8 cellular contexts compared by ENCODE assay signal in genomic region chr15:66496951-66497501, GRCh38. TPM values are rescaled to one million over a fixed set of nuclear protein-coding genes. Genes with fewer than 3 reads are reported as not detected.
DNase-seq lines count a peak whose midpoint lies in the region; ATAC-seq and TF ChIP-seq lines count a peak whose summit lies in the region.

No MANE protein-coding gene starts in this region.

- H4K20me1 ChIP-seq in DND-41 (ENCODE audit: insufficient read depth, low read length): peaks cover 6% of the 10 kb centered on the region; the same call in 1 of the 2 replicates
- H4K20me1 ChIP-seq in OCI-LY7 (ENCODE audit: insufficient read depth, low read length): peaks cover 18% of the 10 kb centered on the region; the same call in 1 of the 2 replicates

- peak overlapping the region; percentile 96 for H3K4me2 ChIP-seq in DND-41 (ENCODE audit: insufficient read depth, low read length)
- H3K4me2 ChIP-seq in OCI-LY7 (ENCODE audit: low read length): peak overlapping the region; percentile 82

- BruUV-seq in OCI-LY7 (replicated peaks; lab: Mats Ljungman, UMichigan): no TSS peak

- H3K4me1 ChIP-seq in DND-41 (ENCODE audit: insufficient read depth, low read length) (peaks cover 25% of the 10 kb centered on the region), OCI-LY7 (ENCODE audit: insufficient read depth, low read length, poor library complexity, severe bottlenecking) (peaks cover 48% of the 10 kb centered on the region), ectodermal cell (ENCODE audit: control insufficient read depth, insufficient read depth, low read length) (peaks cover 4% of the 10 kb centered on the region)

- H3K9ac ChIP-seq in DND-41 (ENCODE audit: low read depth, low read length): peak overlapping the region; percentile 71

- peaks cover 67% of the 10 kb centered on the region for H3K36me3 Mint-ChIP-seq in nephron (ENCODE audit: low read depth)

- H3K9me3 ChIP-seq in DND-41 (ENCODE audit: insufficient read depth, low read length, severe bottlenecking) (no peaks in the 10 kb centered on the region), OCI-LY7 (ENCODE audit: low read length) (no peaks in the 10 kb centered on the region), ectodermal cell (ENCODE audit: control insufficient read depth, low read length) (no peaks in the 10 kb centered on the region)

- peak; percentile 46 for ATAC-seq in DND-41 (ENCODE audit: insufficient read depth, low read depth)
- peak; percentile 10 for ATAC-seq in GM21786 (IDR thresholded peaks at IDR 0.05; ENCODE audit: unreplicated experiment)
- ATAC-seq in HG02852 (IDR thresholded peaks at IDR 0.05; ENCODE audit: unreplicated experiment): no peak
- ATAC-seq in GM18873 (IDR thresholded peaks at IDR 0.05; ENCODE audit: low FRiP score, unreplicated experiment): no peak

- POLR2A ChIA-PET in OCI-LY7 (lab: Charles Lee): interaction anchor here (0.5 to 0.6 kb wide), 2 partner anchors 115 to 1897 kb away, joined by 3 read pairs; no protein-coding TSS in a partner anchor

- peak overlapping the region; percentile 62 to 87 (median 72) for H3K27ac Mint-ChIP-seq in nephron

- TF ChIP-seq CTCF in DND-41 (IDR thresholded peaks at IDR 0.05; ENCODE audit: borderline replicate concordance, extremely low read depth, low read length, poor library complexity, severe bottlenecking): no peak
- no peak for TF ChIP-seq CTCF in OCI-LY7 (conservative IDR thresholded peaks at IDR 0.05; ENCODE audit: low read length)
- no peak for TF ChIP-seq CTCF in nephron (IDR thresholded peaks at IDR 0.05; ENCODE audit: unreplicated experiment in 3 of 3)

- 50 to 54% methylated on average over 17 of the region's 17 CpGs for WGBS in ectodermal cell, 2 experiments

- no peaks in the 10 kb centered on the region for H3K9me3 Mint-ChIP-seq in nephron

- no peaks in the 10 kb centered on the region for H3K27me3 Mint-ChIP-seq in nephron (ENCODE audit: low read depth)

- peak overlapping the region; percentile 77 for H3K27ac ChIP-seq in DND-41 (ENCODE audit: low read length)
- peak overlapping the region; percentile 85 for H3K27ac ChIP-seq in OCI-LY7 (ENCODE audit: low read depth, low read length, poor library complexity, severe bottlenecking)
- H3K27ac ChIP-seq in ectodermal cell (ENCODE audit: insufficient read depth, low read depth, low read length, poor library complexity, severe bottlenecking): peak overlapping the region; percentile 59

- H3K79me2 ChIP-seq in DND-41 (ENCODE audit: insufficient read depth, low read length) (peaks cover 50% of the 10 kb centered on the region), OCI-LY7 (ENCODE audit: insufficient read depth, low read depth, low read length) (peaks cover 36% of the 10 kb centered on the region)

- H3K9me2 ChIP-seq in OCI-LY7 (ENCODE audit: insufficient read depth, low read length): no peaks in the 10 kb centered on the region

- H3K36me3 ChIP-seq in DND-41 (ENCODE audit: insufficient read depth, low read length) (peaks cover 87% of the 10 kb centered on the region), OCI-LY7 (ENCODE audit: insufficient read depth, low read length) (peaks cover 98% of the 10 kb centered on the region), ectodermal cell (ENCODE audit: control insufficient read depth, insufficient read depth, low read length) (peaks cover 41% of the 10 kb centered on the region)

- H3K4me3 ChIP-seq in DND-41 (ENCODE audit: low read depth in 1 of 2, low read length in 2 of 2) (peak overlapping the region; percentile 74 to 83), OCI-LY7 (ENCODE audit: low read depth, low read length, poor library complexity, severe bottlenecking) (peak overlapping the region; percentile 87), ectodermal cell (ENCODE audit: insufficient read depth, low read depth, low read length) (peak overlapping the region; percentile 55)

- intact Hi-C loops in OCI-LY7 (cut with micrococcal nuclease; ENCODE audit: unreplicated experiment): loop anchor here (1.0 to 5.0 kb wide), 3 partner anchors 111 to 140 kb away; partner anchors contain the start of genes MAP2K1 and TIPIN

- no peak for DNase-seq in DND-41
- peak; percentile 41 for DNase-seq in OCI-LY7 (ENCODE audit: low spot score)
- DNase-seq in stimulated activated CD4-positive, alpha-beta T cell treated with anti-CD3 and anti-CD28 coated beads, Interleukin-1b, Interleukin-23, amount 100 ng/mL, for 48 hours: no peak

- H3K27me3 ChIP-seq in DND-41 (ENCODE audit: insufficient read depth, low read length, poor library complexity) (no peaks in the 10 kb centered on the region), ectodermal cell (ENCODE audit: control insufficient read depth, insufficient read depth, low read length, poor library complexity, severe bottlenecking) (no peaks in the 10 kb centered on the region)

- H2AFZ ChIP-seq in DND-41 (ENCODE audit: low read depth, low read length): peak overlapping the region; percentile 73
- H2AFZ ChIP-seq in OCI-LY7 (ENCODE audit: low read length): no peak overlapping the region

- peaks cover 16% of the 10 kb centered on the region for H3K4me1 Mint-ChIP-seq in nephron

- H3K4me3 Mint-ChIP-seq in nephron: peak overlapping the region; percentile 93 to 95 (median 95)

- CTCF ChIA-PET in OCI-LY7 (lab: Charles Lee; ENCODE audit: unreplicated experiment): interaction anchor here (0.7 kb wide), 1 partner anchor 8 kb away, joined by 4 read pairs; the partner anchor contains the start of gene ZWILCH

RNA-seq across cellular contexts. Expression of gene SNAPC5, which starts 0.5 kb away (rescaled TPM):
- 30.7 and 32.6 TPM in 2 replicates for total RNA-seq in OCI-LY7 (2014; rRNA removed; shearing (Covaris generic))
- total RNA-seq in OCI-LY7 (2022): 25.7 and 26.5 TPM in 2 replicates
- 26.1 TPM for polyA plus RNA-seq in ectodermal cell (2013, experiment 1 of 4)
- 28.7 TPM for polyA plus RNA-seq in ectodermal cell (2013, experiment 2 of 4)
- polyA plus RNA-seq in ectodermal cell (2013, experiment 3 of 4): 26.6 TPM
- 26.7 TPM for polyA plus RNA-seq in ectodermal cell (2013, experiment 4 of 4)

RNA-seq across cellular contexts. Expression of gene RPL4, which starts 7.6 kb away (rescaled TPM):
- 5,185 and 5,381 TPM in 2 replicates for total RNA-seq in OCI-LY7 (2014; rRNA removed; shearing (Covaris generic))
- 4,316 and 4,489 TPM in 2 replicates for total RNA-seq in OCI-LY7 (2022)
- polyA plus RNA-seq in ectodermal cell (2013, experiment 1 of 4): 4,997 TPM
- 4,969 TPM for polyA plus RNA-seq in ectodermal cell (2013, experiment 2 of 4)
- polyA plus RNA-seq in ectodermal cell (2013, experiment 3 of 4): 4,998 TPM
- polyA plus RNA-seq in ectodermal cell (2013, experiment 4 of 4): 5,573 TPM

RNA-seq across cellular contexts. Expression of gene ZWILCH, which starts 8.1 kb away (rescaled TPM):
- total RNA-seq in OCI-LY7 (2014; rRNA removed; shearing (Covaris generic)): 36.9 and 37.4 TPM in 2 replicates
- total RNA-seq in OCI-LY7 (2022): 49.0 and 50.2 TPM in 2 replicates
- 48.5 TPM for polyA plus RNA-seq in ectodermal cell (2013, experiment 1 of 4)
- 50.9 TPM for polyA plus RNA-seq in ectodermal cell (2013, experiment 2 of 4)
- polyA plus RNA-seq in ectodermal cell (2013, experiment 3 of 4): 44.9 TPM
- 47.4 TPM for polyA plus RNA-seq in ectodermal cell (2013, experiment 4 of 4)

Comparison
In these comparisons a context has a peak if more than half of its experiments do, and no peak if none do; other contexts are left out.
1. ATAC-seq: peak in DND-41 (single experiment) and GM21786 (single experiment); none in HG02852 (single experiment) and GM18873 (single experiment).
2. Peak in every context shown above with its lines, with median percentiles within 50 percentile points of each other: H3K27ac ChIP-seq and H3K4me3 ChIP-seq.